Comparison of ENCODE assay signal across 19 cellular contexts in the genomic region with DNA sequence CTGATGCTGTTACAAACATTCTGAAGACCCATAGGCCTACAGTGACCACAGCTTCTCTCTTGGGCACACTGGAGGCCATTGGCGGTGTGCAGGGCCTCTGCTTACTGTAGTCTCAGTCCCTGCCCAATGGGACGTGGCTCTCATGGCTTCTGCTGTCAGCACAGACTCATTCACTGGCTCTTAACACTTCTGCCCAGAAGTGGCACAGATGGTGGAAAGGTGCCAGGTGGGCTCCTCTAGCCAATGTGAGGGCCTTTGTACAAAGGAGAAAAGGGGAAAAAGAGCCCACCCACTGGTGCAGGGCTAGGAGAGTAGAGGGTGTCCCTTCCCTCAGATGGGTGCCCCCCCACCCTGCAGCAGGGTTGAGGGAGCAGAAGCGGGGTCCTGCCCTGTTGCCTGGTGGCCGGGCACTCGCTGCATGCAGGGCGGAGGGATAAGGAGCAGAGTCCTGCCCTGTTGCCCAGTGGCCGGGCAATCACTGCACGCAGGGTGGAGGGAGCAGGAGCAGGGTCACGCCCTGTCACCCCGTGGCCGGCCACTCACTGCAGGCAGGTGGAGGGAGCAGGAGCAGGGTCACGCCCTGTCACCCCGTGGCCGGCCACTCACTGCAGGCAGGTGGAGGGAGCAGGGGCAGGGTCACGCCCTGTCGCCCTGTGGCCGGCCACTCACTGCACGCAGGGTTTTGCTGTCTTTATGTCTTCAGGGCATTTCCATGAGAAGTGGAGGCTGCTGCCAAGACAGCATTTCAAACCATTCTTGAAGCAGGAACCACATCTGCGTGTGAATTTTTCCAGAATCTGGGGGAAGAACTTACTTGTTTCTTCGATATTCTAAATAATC. TPM values are rescaled to one million over a fixed set of nuclear protein-coding genes. Genes with fewer than 3 reads are reported as not detected.
DNase-seq lines count a peak whose midpoint lies in the region; ATAC-seq and TF ChIP-seq lines count a peak whose summit lies in the region.
"Had no signal": no experiment of that assay in that cellular context is flagged by ENCODE, and none has a peak within 500 bp of the region (broad histone marks: within the 10 kb centered on the region; RNA-seq: fewer than 3 reads in every experiment).

No MANE protein-coding gene starts in this region.

- H3K18ac ChIP-seq in neuronal stem cell (ENCODE audit: low read length), result no peak overlapping the region

- H3K4me2 ChIP-seq in neuronal stem cell (ENCODE audit: insufficient read depth, low read length, poor library complexity, severe bottlenecking), result no peak overlapping the region
- H3K4me2 ChIP-seq: BLaER1 had no signal

- H3K27ac ChIP-seq in left ventricle myocardium inferior (replicated peaks) (peak overlapping the region; percentile 72), neuronal stem cell (replicated peaks; ENCODE audit: low read length) (no peak overlapping the region), aorta (ENCODE audit: low read depth in 1 of 2, low read length in 2 of 2) (peak overlapping the region; percentile 37 to 86), body of pancreas (no peak overlapping the region)
- H3K27ac ChIP-seq: 22Rv1, BLaER1 had no signal

- ATAC-seq in aorta (ENCODE audit: low FRiP score), result no peak
- ATAC-seq in body of pancreas, result no peak
- ATAC-seq in GM18873 (IDR thresholded peaks at IDR 0.05; ENCODE audit: low FRiP score, unreplicated experiment), result no peak
- ATAC-seq: HCT116 had no signal

- no peaks in the 10 kb centered on the region for H3K79me1 ChIP-seq in neuronal stem cell (ENCODE audit: low read depth, low read length)

- no peak overlapping the region for H2BK120ac ChIP-seq in neuronal stem cell (ENCODE audit: low read depth, low read length)

- no peak overlapping the region for H4K8ac ChIP-seq in neuronal stem cell (ENCODE audit: low read depth, low read length)

- H2AFZ ChIP-seq in neuronal stem cell (ENCODE audit: low read length), result no peak overlapping the region

- H2AK5ac ChIP-seq in neuronal stem cell (ENCODE audit: low read depth, low read length), result no peak overlapping the region

- POLR2A ChIA-PET in GM10248 (lab: Yijun Ruan, JAX), result no interaction called here

- CTCF ChIA-PET in GM10248 (lab: Yijun Ruan, JAX), result no interaction called here

- H3K27me3 ChIP-seq in left ventricle myocardium inferior (ENCODE audit: low read depth) (no peaks in the 10 kb centered on the region), neuronal stem cell (ENCODE audit: control insufficient read depth in 3 of 3, insufficient read depth in 3 of 3, low read depth in 1 of 3, low read length in 3 of 3) (no peaks in the 10 kb centered on the region), aorta (ENCODE audit: control insufficient read depth in 1 of 2, insufficient read depth in 2 of 2, low read length in 1 of 2) (no peaks in the 10 kb centered on the region), body of pancreas (no peaks in the 10 kb centered on the region)
- H3K27me3 ChIP-seq: BLaER1 had no signal

- DNase-seq in DMS79 treated with DMSO at 0.1 percent for 48 hours (lab: John Stamatoyannopoulos, UW) (peak; percentile 46), DMS79 (lab: John Stamatoyannopoulos, UW) (no peak), left ventricle myocardium inferior (no peak), neuronal stem cell (ENCODE audit: low spot score) (no peak), aorta (peak in 1 of 2 donors; percentile 43), body of pancreas (no peak), GM10248 (ENCODE audit: extremely low spot score) (no peak)
- DNase-seq: DMS 273 treated with DMSO at 0.1 percent for 48 hours, NCI-H1417 treated with DMSO at 0.1 percent for 48 hours, NCI-H2029, NCI-H2171 treated with DMSO at 0.1 percent for 48 hours, NCI-H510A, NCI-H82, SHP77 had no signal

- H3K14ac ChIP-seq in neuronal stem cell (ENCODE audit: low read length), result no peak overlapping the region

- H2BK12ac ChIP-seq in neuronal stem cell (ENCODE audit: low read length), result no peak overlapping the region

- peaks cover 91% of the 10 kb centered on the region for H3K4me1 ChIP-seq in left ventricle myocardium inferior
- peaks cover 0 to 1% of the 10 kb centered on the region in 2 donors for H3K4me1 ChIP-seq in neuronal stem cell (ENCODE audit: control insufficient read depth in 2 of 2, insufficient read depth in 1 of 2, low read depth in 1 of 2, low read length in 2 of 2)
- H3K4me1 ChIP-seq in aorta (ENCODE audit: control insufficient read depth in 1 of 2, insufficient read depth in 2 of 2, low read length in 2 of 2), result peaks cover 3 to 9% of the 10 kb centered on the region in 2 donors
- H3K4me1 ChIP-seq in body of pancreas, result peaks cover 16% of the 10 kb centered on the region

- H3K36me3 ChIP-seq in left ventricle myocardium inferior (peaks cover 14% of the 10 kb centered on the region), neuronal stem cell (replicated peaks in 1 of 2; ENCODE audit: control insufficient read depth in 2 of 2, insufficient read depth in 2 of 2, low read length in 2 of 2) (peaks cover 1 to 18% of the 10 kb centered on the region in 2 donors), aorta (ENCODE audit: control insufficient read depth in 1 of 2, insufficient read depth in 2 of 2, low read length in 1 of 2) (peaks cover 2% of the 10 kb centered on the region in 2 donors), body of pancreas (replicated peaks in 1 of 2; ENCODE audit: insufficient read depth in 1 of 2, low read depth in 2 of 2) (no peaks in the 10 kb centered on the region)

- H3K9me3 ChIP-seq in left ventricle myocardium inferior (replicated peaks) (no peaks in the 10 kb centered on the region), neuronal stem cell (replicated peaks in 1 of 2; ENCODE audit: control insufficient read depth in 2 of 2, insufficient read depth in 1 of 2, low read depth in 1 of 2, low read length in 2 of 2) (peaks cover 5 to 13% of the 10 kb centered on the region in 2 donors), aorta (ENCODE audit: control insufficient read depth, low read length) (no peaks in the 10 kb centered on the region), body of pancreas (no peaks in the 10 kb centered on the region)

- H3K4ac ChIP-seq in neuronal stem cell (ENCODE audit: low read length), result no peak overlapping the region

- no peak overlapping the region for H2BK15ac ChIP-seq in neuronal stem cell (ENCODE audit: low read length)

- no CpG with 5 or more reads among the region's 20 CpGs for WGBS in neuronal stem cell (ENCODE audit: extremely low coverage in 2 of 2, insufficient read length in 2 of 2, insufficient replicate concordance in 1 of 2), 2 donors
- 60 to 62% methylated on average over 15 to 20 of the region's 20 CpGs for WGBS in aorta, 2 donors
- WGBS in body of pancreas, 2 donors, result 94 to 95% methylated on average over 8 to 19 of the region's 20 CpGs

- TF ChIP-seq CTCF in left ventricle myocardium inferior (IDR thresholded peaks at IDR 0.05; ENCODE audit: borderline replicate concordance) (no peak), body of pancreas (IDR thresholded peaks at IDR 0.05) (no peak), GM10248 (IDR thresholded peaks at IDR 0.05; ENCODE audit: control extremely low read depth, extremely low read depth, low read depth, missing control alignments) (no peak)

- H4K91ac ChIP-seq in neuronal stem cell (ENCODE audit: low read depth, low read length, poor library complexity), result no peak overlapping the region

- no peak overlapping the region for H3K23ac ChIP-seq in neuronal stem cell (ENCODE audit: low read depth, low read length, poor library complexity)

- H3K4me3 ChIP-seq in left ventricle myocardium inferior, result no peak overlapping the region
- no peak overlapping the region for H3K4me3 ChIP-seq in neuronal stem cell (ENCODE audit: low read length in 2 of 2)
- H3K4me3 ChIP-seq in aorta (ENCODE audit: low read length in 2 of 2), result no peak overlapping the region
- H3K4me3 ChIP-seq in body of pancreas, result no peak overlapping the region
- H3K4me3 ChIP-seq: BLaER1 had no signal

- intact Hi-C loops in left ventricle myocardium inferior (cut with micrococcal nuclease) (no loop called here), aorta (cut with DNase I) (no loop called here), body of pancreas (cut with DNase I) (no loop called here)

- H2BK5ac ChIP-seq in neuronal stem cell (ENCODE audit: low read length), result no peak overlapping the region

- no peak for TF ChIP-seq POLR2A in body of pancreas (IDR thresholded peaks at IDR 0.05)

- peak overlapping the region; percentile 12 for H3K9ac ChIP-seq in neuronal stem cell (ENCODE audit: low read depth, low read length, poor library complexity)
- H3K9ac ChIP-seq: BLaER1 had no signal

RNA-seq across cellular contexts. Expression of a gene that starts 20.0 kb away (rescaled TPM):
- total RNA-seq in left ventricle myocardium inferior (97.1 TPM), aorta (100 to 1,000 TPM; 234 to 348 TPM), body of pancreas (10 to 100 TPM; 49.8 to 57.1 TPM)
- polyA plus RNA-seq in neuronal stem cell (2013, experiment 1 of 2), result 30.3 TPM
- 33.9 TPM for polyA plus RNA-seq in neuronal stem cell (2013, experiment 2 of 2)
- 100 to 1,000 TPM; 100 to 105 TPM for polyA plus RNA-seq in aorta

RNA-seq across cellular contexts. Expression of a gene that starts 56.9 kb away (rescaled TPM):
- 4.5 TPM for total RNA-seq in left ventricle myocardium inferior
- polyA plus RNA-seq in neuronal stem cell (2013, experiment 1 of 2), result 0.15 TPM
- not detected for polyA plus RNA-seq in neuronal stem cell (2013, experiment 2 of 2)
- total RNA-seq in aorta, result 1 to 10 TPM; 3.7 to 4.5 TPM
- polyA plus RNA-seq in aorta, result 10 to 100 TPM; 11.1 to 22.3 TPM
- total RNA-seq in body of pancreas, result 10 to 100 TPM; 35.3 to 38.9 TPM
- polyA plus RNA-seq: IgD-negative memory B cell had no signal

Comparison
In these comparisons a context has a peak if more than half of its experiments do, and no peak if none do; other contexts are left out.
1. H3K27ac ChIP-seq: peak in left ventricle myocardium inferior (single experiment) and aorta (2 of 2); none in neuronal stem cell (single experiment) and body of pancreas (0 of 4).